26 cellular contexts compared by ENCODE assay signal in the genomic region with DNA sequence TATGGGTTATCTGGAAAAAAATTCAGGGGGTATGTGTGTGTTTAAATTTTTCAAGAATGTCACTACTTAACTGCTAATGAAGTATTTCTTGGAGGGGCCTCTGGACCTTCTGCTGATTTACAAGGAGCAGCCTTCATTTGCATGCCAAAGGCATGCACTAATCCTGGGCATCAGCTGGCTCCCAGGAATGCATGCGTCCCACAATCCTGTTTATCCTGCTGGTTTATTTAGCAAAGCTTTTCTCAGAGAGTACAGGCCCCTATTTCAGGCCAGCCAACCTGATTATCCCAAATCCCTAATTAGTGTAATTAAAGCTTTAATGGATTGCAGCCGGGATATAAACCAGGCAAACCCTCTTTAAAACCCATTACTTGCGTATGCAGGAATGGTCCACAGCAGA.
DNase-seq lines count a peak whose midpoint lies in the region; ATAC-seq, FAIRE-seq and TF ChIP-seq lines count a peak whose summit lies in the region.
"Had no signal": no experiment of that assay in that cellular context is flagged by ENCODE, and none has a peak within 500 bp of the region (broad histone marks: within the 10 kb centered on the region; RNA-seq: fewer than 3 reads in every experiment).

No MANE protein-coding gene starts in this region.

- H3K4me3 ChIP-seq in endothelial cell of umbilical vein (replicated peaks in 1 of 3; ENCODE audit: insufficient read depth in 1 of 3, low read depth in 1 of 3, low read length in 3 of 3) (no peak overlapping the region), testis (no peak overlapping the region)
- H3K4me3 ChIP-seq: body of pancreas, hepatocyte, pancreas had no signal

- H3K27ac ChIP-seq in endothelial cell of umbilical vein (ENCODE audit: insufficient read depth, low read depth, low read length), result no peak overlapping the region
- H3K27ac ChIP-seq in testis, result no peak overlapping the region
- H3K27ac ChIP-seq: body of pancreas, hepatocyte, HL-60, KMS-11, pancreas, RWPE1, VCaP had no signal

- no peaks in the 10 kb centered on the region for H3K79me2 ChIP-seq in endothelial cell of umbilical vein (ENCODE audit: control insufficient read depth, insufficient read depth, low read length)
- H3K79me2 ChIP-seq: hepatocyte had no signal

- intact Hi-C loops in endothelial cell of umbilical vein (cut with micrococcal nuclease) (no loop called here), testis (cut with DNase I; ENCODE audit: low total_unique reads) (no loop called here)

- POLR2A ChIA-PET in endothelial cell of umbilical vein (lab: Charles Lee), result no interaction called here

- TF ChIP-seq EP300 in Ishikawa (IDR thresholded peaks at IDR 0.05; ENCODE audit: borderline replicate concordance), result no peak

- TF ChIP-seq CTCF in endothelial cell of umbilical vein (IDR thresholded peaks at IDR 0.05; ENCODE audit: extremely low read depth in 1 of 2, insufficient read depth in 1 of 2, low read depth in 1 of 2, low read length in 2 of 2), result no peak
- no peak for TF ChIP-seq CTCF in testis (IDR thresholded peaks at IDR 0.05)

- no peak for TF ChIP-seq POLR2A in endothelial cell of umbilical vein (IDR thresholded peaks at IDR 0.05; ENCODE audit: low read depth, low read length)
- no peak for TF ChIP-seq POLR2A in testis (IDR thresholded peaks at IDR 0.05)

- no peaks in the 10 kb centered on the region for H3K27me3 ChIP-seq in endothelial cell of umbilical vein (ENCODE audit: control insufficient read depth in 2 of 2, insufficient read depth in 2 of 2, low read length in 2 of 2)
- no peaks in the 10 kb centered on the region for H3K27me3 ChIP-seq in testis
- H3K27me3 ChIP-seq: body of pancreas, hepatocyte, pancreas had no signal

- H3K9me1 ChIP-seq in endothelial cell of umbilical vein (replicated peaks; ENCODE audit: control insufficient read depth, extremely low read depth, insufficient read depth, low read length), result no peaks in the 10 kb centered on the region

- H3K4me1 ChIP-seq in endothelial cell of umbilical vein (ENCODE audit: control insufficient read depth, extremely low read depth, insufficient read depth, low read length) (no peaks in the 10 kb centered on the region), testis (no peaks in the 10 kb centered on the region)
- H3K4me1 ChIP-seq: body of pancreas, pancreas had no signal

- no peak for ATAC-seq in GM18858 (IDR thresholded peaks at IDR 0.05; ENCODE audit: unreplicated experiment)
- ATAC-seq: body of pancreas, left ventricle myocardium superior, pancreas had no signal

- WGBS in testis, 2 donors, result 95 to 96% methylated on average over 3 of the region's 3 CpGs

- H2AFZ ChIP-seq in endothelial cell of umbilical vein (ENCODE audit: low read depth, low read length), result no peak overlapping the region
- H2AFZ ChIP-seq: hepatocyte had no signal

- FAIRE-seq in endothelial cell of umbilical vein (lab: Jason Lieb, UNC), result peak; percentile 37
- FAIRE-seq: G401.6, GM12891, pancreas had no signal

- H4K20me1 ChIP-seq in endothelial cell of umbilical vein (replicated peaks; ENCODE audit: control insufficient read depth, extremely low read depth, insufficient read depth, low read length), result no peaks in the 10 kb centered on the region

- DNase-seq in EH (ENCODE audit: low read depth), result peak; percentile 80
- no peak for DNase-seq in endothelial cell of umbilical vein (ENCODE audit: low read depth, low spot score)
- DNase-seq in midbrain (lab: John Stamatoyannopoulos, UW), result peak; percentile 8
- DNase-seq in NCI-H446 treated with DMSO at 0.1 percent for 48 hours (lab: John Stamatoyannopoulos, UW), result no peak
- DNase-seq in T1000 (lab: John Stamatoyannopoulos, UW), result no peak
- DNase-seq in testis, result no peak
- DNase-seq: activated CD4-positive, alpha-beta memory T cell treated with anti-CD3 and anti-CD28 coated beads for 36 hours; activated T-cell treated with anti-CD3 and anti-CD28 coated beads, Interleukin-2, amount 50 U/mL, for 24 hours; AML-193; body of pancreas; COR-L47; left ventricle myocardium superior; NCI-H1092; pancreas; stimulated activated CD4-positive, alpha-beta T cell treated with anti-CD3 and anti-CD28 coated beads, Interleukin-4, amount 100 ng/mL, for 4 hours; stimulated activated CD8-positive, alpha-beta memory T cell treated with anti-CD3 and anti-CD28 coated beads, Interleukin-4, amount 100 ng/mL, for 48 hours; SW 1271 had no signal

- TF ChIP-seq RAD21 in Ishikawa (IDR thresholded peaks at IDR 0.05; ENCODE audit: low read depth), result no peak

- no peak overlapping the region for H3K9ac ChIP-seq in endothelial cell of umbilical vein (replicated peaks; ENCODE audit: extremely low read depth, insufficient read depth, low read length)
- H3K9ac ChIP-seq: KMS-11 had no signal

- H3K36me3 ChIP-seq in endothelial cell of umbilical vein (ENCODE audit: control insufficient read depth in 2 of 2, extremely low read depth in 1 of 2, insufficient read depth in 2 of 2, low read length in 2 of 2) (no peaks in the 10 kb centered on the region), testis (ENCODE audit: low read depth, missing control alignments) (no peaks in the 10 kb centered on the region)
- H3K36me3 ChIP-seq: pancreas had no signal

- no TSS peak for BruUV-seq in endothelial cell of umbilical vein (replicated peaks; lab: Mats Ljungman, UMichigan)

- H3K4me2 ChIP-seq in endothelial cell of umbilical vein (ENCODE audit: insufficient read depth, low read length), result no peak overlapping the region
- H3K4me2 ChIP-seq: hepatocyte, KMS-11 had no signal

- CTCF ChIA-PET in endothelial cell of umbilical vein (lab: Charles Lee), result interaction anchor here (0.9 to 1.1 kb wide), 2 partner anchors 11 to 136 kb away, joined by 3 to 5 read pairs; no protein-coding TSS in a partner anchor

- dilution Hi-C loops in endothelial cell of umbilical vein (cut with MboI; ENCODE audit: extremely low pct_ligation_motif_present, low sequenced_read_pairs), result no loop called here

- no peaks in the 10 kb centered on the region for H3K9me3 ChIP-seq in endothelial cell of umbilical vein (replicated peaks; ENCODE audit: control insufficient read depth, insufficient read depth, low read length)
- no peaks in the 10 kb centered on the region for H3K9me3 ChIP-seq in testis
- H3K9me3 ChIP-seq: body of pancreas, pancreas had no signal

TF ChIP-seq in Ishikawa, 13 proteins besides CTCF, POLR2A, EP300 and RAD21:
- 0 out of 2 replicates have a peak, but pooled peaks have one; percentile 13 for TF ChIP-seq TEAD4 (IDR thresholded peaks at IDR 0.05)
- TF ChIP-seq, protein P1, sequence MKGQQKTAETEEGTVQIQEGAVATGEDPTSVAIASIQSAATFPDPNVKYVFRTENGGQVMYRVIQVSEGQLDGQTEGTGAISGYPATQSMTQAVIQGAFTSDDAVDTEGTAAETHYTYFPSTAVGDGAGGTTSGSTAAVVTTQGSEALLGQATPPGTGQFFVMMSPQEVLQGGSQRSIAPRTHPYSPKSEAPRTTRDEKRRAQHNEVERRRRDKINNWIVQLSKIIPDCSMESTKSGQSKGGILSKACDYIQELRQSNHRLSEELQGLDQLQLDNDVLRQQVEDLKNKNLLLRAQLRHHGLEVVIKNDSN (IDR thresholded peaks at IDR 0.05), result no peak

TF ChIP-seq in endothelial cell of umbilical vein, 7 proteins besides CTCF, POLR2A, EP300 and RAD21:
- no peak for TF ChIP-seq POLR2AphosphoS5 (IDR thresholded peaks at IDR 0.05; ENCODE audit: insufficient read depth, low read depth, low read length)
- TF ChIP-seq EZH2 (IDR thresholded peaks at IDR 0.05; ENCODE audit: borderline replicate concordance, low read depth, low read length, severe bottlenecking), result no peak

Comparison
In these comparisons a context has a peak if more than half of its experiments do, and no peak if none do; other contexts are left out.
1. DNase-seq: peak in EH (single experiment) and midbrain (single experiment); none in endothelial cell of umbilical vein (single experiment), NCI-H446 treated with DMSO at 0.1 percent for 48 hours (single experiment), T1000 (single experiment) and testis (single experiment).